In genomic region chr14:53152627-53152908, GRCh38 we compare ENCODE assay signal across 8 cellular contexts. TPM values are rescaled to one million over a fixed set of nuclear protein-coding genes. Genes with fewer than 3 reads are reported as not detected.
DNase-seq lines count a peak whose midpoint lies in the region; ATAC-seq and TF ChIP-seq lines count a peak whose summit lies in the region.

No MANE protein-coding gene starts in this region.

- no peak for TF ChIP-seq CTCF in AG04450 (IDR thresholded peaks at IDR 0.05; ENCODE audit: low read depth, low read length)

- peak overlapping the region; percentile 98 for H3K27ac Mint-ChIP-seq in activated naive CD8-positive, alpha-beta T cell

- peak overlapping the region; percentile 94 for H3K4me3 Mint-ChIP-seq in activated naive CD8-positive, alpha-beta T cell

- no peak overlapping the region for H3K27ac ChIP-seq in AG04450 (ENCODE audit: low read depth, low read length)
- H3K27ac ChIP-seq in skeletal muscle tissue (ENCODE audit: low read depth, low read length) = peak overlapping the region; percentile 63

- peaks cover 47% of the 10 kb centered on the region for H3K4me1 Mint-ChIP-seq in activated naive CD8-positive, alpha-beta T cell (ENCODE audit: low read depth)

- H3K27me3 Mint-ChIP-seq in activated naive CD8-positive, alpha-beta T cell = no peaks in the 10 kb centered on the region

- no peaks in the 10 kb centered on the region for H3K9me3 Mint-ChIP-seq in activated naive CD8-positive, alpha-beta T cell (ENCODE audit: low read depth)

- no peak for DNase-seq in AG04450 (ENCODE audit: low read depth, low spot score)
- DNase-seq in hepatic stellate cell (ENCODE audit: low spot score) = peak; percentile 46
- no peak for DNase-seq in NCI-H2196 treated with DMSO at 0.1 percent for 48 hours (lab: John Stamatoyannopoulos, UW; ENCODE audit: unreplicated experiment)
- DNase-seq in DMS114 treated with DMSO at 0.1 percent for 48 hours (lab: John Stamatoyannopoulos, UW; ENCODE audit: unreplicated experiment) = no peak

- POLR2A ChIA-PET in AG04450 (lab: Yijun Ruan, JAX) = no interaction called here

- no peaks in the 10 kb centered on the region for H3K36me3 ChIP-seq in skeletal muscle tissue (ENCODE audit: control insufficient read depth in 3 of 3, insufficient read depth in 3 of 3, low read length in 3 of 3)

- H3K27me3 ChIP-seq in AG04450 (ENCODE audit: control insufficient read depth, insufficient read depth, low read length) (no peaks in the 10 kb centered on the region), skeletal muscle tissue (ENCODE audit: control insufficient read depth in 3 of 3, insufficient read depth in 3 of 3, low read length in 3 of 3) (no peaks in the 10 kb centered on the region)

- H3K4me1 ChIP-seq in skeletal muscle tissue (ENCODE audit: control insufficient read depth in 3 of 3, insufficient read depth in 3 of 3, low read length in 3 of 3) = peaks cover 8 to 15% (median 13%) of the 10 kb centered on the region in 3 donors

- ATAC-seq in GM19035 (IDR thresholded peaks at IDR 0.05; ENCODE audit: unreplicated experiment) (peak; percentile 20), HG03378 (IDR thresholded peaks at IDR 0.05; ENCODE audit: unreplicated experiment) (peak; percentile 12)

- peaks cover 3% of the 10 kb centered on the region for H3K36me3 Mint-ChIP-seq in activated naive CD8-positive, alpha-beta T cell

- H3K4me3 ChIP-seq in AG04450 (ENCODE audit: low read depth, low read length) (peak overlapping the region; percentile 94), skeletal muscle tissue (ENCODE audit: low read length in 3 of 3) (peak overlapping the region; percentile 90 to 91 (median 90))

- H3K9me3 ChIP-seq in AG04450 (ENCODE audit: control insufficient read depth, insufficient read depth, low read length) (peaks cover 6% of the 10 kb centered on the region; the same call in 1 of the 2 replicates), skeletal muscle tissue (ENCODE audit: control insufficient read depth in 3 of 3, low read length in 3 of 3) (no peaks in the 10 kb centered on the region)

- H3K9ac ChIP-seq in skeletal muscle tissue (ENCODE audit: low read depth in 1 of 3, low read length in 3 of 3) = peak overlapping the region; percentile 62 to 81 (median 79)

- CTCF ChIA-PET in AG04450 (lab: Charles Lee) = interaction anchor here (1.7 kb wide), 1 partner anchor 155 kb away, joined by 3 read pairs; no protein-coding TSS in a partner anchor

RNA-seq across cellular contexts. Expression of gene DDHD1, which starts 0.6 kb away (rescaled TPM):
- 11.1 and 16.7 TPM in 2 replicates for polyA plus RNA-seq in AG04450 (2011; rRNA removed)
- polyA minus RNA-seq in AG04450 (2011; rRNA and poly(A)+ RNA removed) = 21.4 and 30.4 TPM in 2 replicates
- total RNA-seq in skeletal muscle tissue = 14.1 TPM
